8 cellular contexts compared by ENCODE assay signal in the genomic region with DNA sequence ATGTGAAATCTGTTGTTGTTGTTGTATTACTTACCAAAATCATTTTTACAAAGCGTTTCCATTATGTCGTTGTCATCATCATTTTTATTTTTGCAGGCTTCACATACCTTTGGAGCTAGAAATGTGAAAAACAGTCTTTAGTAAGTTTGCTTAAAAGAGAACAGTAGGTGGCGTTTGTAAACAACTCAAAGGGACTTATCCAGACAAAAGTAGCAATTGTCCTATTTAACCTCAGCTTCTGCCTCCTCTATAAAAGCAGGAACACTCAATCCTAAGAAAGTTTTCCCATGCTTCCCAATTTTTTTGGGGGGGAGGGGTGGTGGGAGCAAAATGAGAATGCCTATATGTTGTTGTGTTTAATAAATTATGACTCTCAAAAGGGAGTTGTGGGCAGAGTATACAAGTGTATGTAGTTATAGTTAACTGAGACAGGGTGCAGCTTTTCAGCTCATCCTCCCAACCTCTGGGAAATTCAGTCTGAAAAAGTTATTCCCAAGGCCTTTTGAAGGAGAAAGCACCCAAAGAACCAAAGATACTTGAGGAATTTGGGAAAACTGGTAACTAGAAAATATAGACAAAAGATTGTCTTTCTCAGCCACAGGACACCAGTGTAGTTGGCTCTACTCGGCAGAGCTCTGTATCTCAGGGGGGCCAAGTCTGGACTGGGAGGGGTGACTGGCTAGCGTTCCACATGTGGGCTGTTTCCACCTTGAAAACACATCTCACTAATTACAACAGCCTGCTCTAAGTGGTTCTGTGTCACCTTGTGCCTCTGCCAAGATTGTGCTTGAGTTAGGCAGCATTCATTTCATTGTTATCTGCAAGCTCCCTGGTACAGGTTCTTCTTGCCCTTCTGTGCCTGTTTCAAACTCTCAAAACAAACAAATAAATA. TPM values are rescaled to one million over a fixed set of nuclear protein-coding genes. Genes with fewer than 3 reads are reported as not detected.
DNase-seq lines count a peak whose midpoint lies in the region; ATAC-seq and TF ChIP-seq lines count a peak whose summit lies in the region.

No MANE protein-coding gene starts in this region.

- H3K4me3 ChIP-seq in fibroblast of villous mesenchyme (ENCODE audit: low read depth, low read length), result no peak overlapping the region

- H3K9me3 Mint-ChIP-seq in activated T-cell treated with anti-CD3 and anti-CD28 coated beads, Interleukin-2, amount 50 U/mL, for 4 hours, result no peaks in the 10 kb centered on the region

- H3K27ac ChIP-seq in 22Rv1, result no peak overlapping the region

- H3K27me3 Mint-ChIP-seq in activated T-cell treated with anti-CD3 and anti-CD28 coated beads, Interleukin-2, amount 50 U/mL, for 4 hours (ENCODE audit: low read depth), result peaks cover 77% of the 10 kb centered on the region

- H3K4me3 Mint-ChIP-seq in activated T-cell treated with anti-CD3 and anti-CD28 coated beads, Interleukin-2, amount 50 U/mL, for 4 hours, result no peak overlapping the region

- no peak for ATAC-seq in activated T-cell treated with anti-CD3 and anti-CD28 coated beads, Interleukin-2, amount 50 U/mL, for 4 hours
- no peak for ATAC-seq in HG02588 (IDR thresholded peaks at IDR 0.05; ENCODE audit: unreplicated experiment)
- ATAC-seq in GM18519 (IDR thresholded peaks at IDR 0.05; ENCODE audit: low FRiP score, unreplicated experiment), result no peak

- intact Hi-C loops in head of caudate nucleus (cut with DNase I), result no loop called here

- peaks cover 17% of the 10 kb centered on the region for H3K4me1 Mint-ChIP-seq in activated T-cell treated with anti-CD3 and anti-CD28 coated beads, Interleukin-2, amount 50 U/mL, for 4 hours (ENCODE audit: low read depth)

- in situ Hi-C loops in GM13976 (cut with MboI; ENCODE audit: low sequenced_read_pairs, unreplicated experiment), result loop anchor here (25.0 kb wide), 1 partner anchor 726 kb away; no protein-coding TSS in a partner anchor

- no peaks in the 10 kb centered on the region for H3K36me3 Mint-ChIP-seq in activated T-cell treated with anti-CD3 and anti-CD28 coated beads, Interleukin-2, amount 50 U/mL, for 4 hours (ENCODE audit: insufficient read depth)

- DNase-seq in GM13976 (ENCODE audit: low spot score) (peak; percentile 44), RPMI7951 (ENCODE audit: low read depth) (peak; percentile 54), fibroblast of villous mesenchyme (ENCODE audit: low read depth) (peak; percentile 48), head of caudate nucleus (no peak)
- DNase-seq in activated T-cell treated with anti-CD3 and anti-CD28 coated beads, Interleukin-2, amount 50 U/mL, for 4 hours, result no peak

- peak; percentile 68 for TF ChIP-seq CTCF in 22Rv1 (IDR thresholded peaks at IDR 0.05)
- TF ChIP-seq CTCF in GM13976 (IDR thresholded peaks at IDR 0.05; ENCODE audit: borderline replicate concordance, control extremely low read depth, extremely low read depth, insufficient read depth, missing control alignments), result peak; percentile 16
- peak; percentile 44 for TF ChIP-seq CTCF in fibroblast of villous mesenchyme (IDR thresholded peaks at IDR 0.05; ENCODE audit: insufficient read depth, low read depth, low read length)

RNA-seq across cellular contexts. Expression of a gene that starts 2.8 kb away (rescaled TPM):
- total RNA-seq in RPMI7951 (2014; rRNA removed; shearing (Covaris generic)), result 10.5 and 14.9 TPM in 2 replicates
- total RNA-seq in fibroblast of villous mesenchyme, result not detected in 2 replicates
- total RNA-seq in activated T-cell treated with anti-CD3 and anti-CD28 coated beads, Interleukin-2, amount 50 U/mL, for 4 hours, result under 1 TPM; 0.24 to 0.68 (median 0.40) TPM

RNA-seq across cellular contexts. Expression of a gene that starts 26.3 kb away (rescaled TPM):
- total RNA-seq in RPMI7951 (2014; rRNA removed; shearing (Covaris generic)), result 3.7 and 8.0 TPM in 2 replicates
- total RNA-seq in fibroblast of villous mesenchyme, result not detected in 2 replicates
- total RNA-seq in activated T-cell treated with anti-CD3 and anti-CD28 coated beads, Interleukin-2, amount 50 U/mL, for 4 hours, result 1 to 10 TPM in 1 of 3 donors, under 1 TPM in 2; 0.42 to 1.2 (median 0.54) TPM

Comparison
In these comparisons a context has a peak if more than half of its experiments do, and no peak if none do; other contexts are left out.
1. CTCF ChIP-seq: peak in every context shown above with its lines; median percentile 68 in 22Rv1; 44 in fibroblast of villous mesenchyme; 16 in GM13976.
2. DNase-seq: peak in GM13976 (single experiment), RPMI7951 (single experiment) and fibroblast of villous mesenchyme (single experiment); none in activated T-cell treated with anti-CD3 and anti-CD28 coated beads, Interleukin-2, amount 50 U/mL, for 4 hours (single experiment) and head of caudate nucleus (0 of 42).